34 cellular contexts compared by ENCODE assay signal in genomic region chr16:16884451-16884850, GRCh38.
DNase-seq lines count a peak whose midpoint lies in the region; ATAC-seq and TF ChIP-seq lines count a peak whose summit lies in the region.
"Had no signal": no experiment of that assay in that cellular context is flagged by ENCODE, and none has a peak within 500 bp of the region (broad histone marks: within the 10 kb centered on the region; RNA-seq: fewer than 3 reads in every experiment).

No MANE protein-coding gene starts in this region.

- H3K27ac ChIP-seq in esophagus muscularis mucosa (replicated peaks in 1 of 4) (no peak overlapping the region), vagina (no peak overlapping the region)
- H3K27ac ChIP-seq in CD4-positive, alpha-beta T cell (ENCODE audit: low read depth, low read length), result no peak overlapping the region
- H3K27ac ChIP-seq: 22Rv1; A549; BLaER1; BLaER1 treated with 17β-estradiol and CSF1 and Interleukin-3, amounts not matched to agents 10 nM and 100 nM; C4-2B had no signal

- TF ChIP-seq POLR2A in esophagus muscularis mucosa (IDR thresholded peaks at IDR 0.05; ENCODE audit: low read depth) (no peak), vagina (IDR thresholded peaks at IDR 0.05) (no peak)

- POLR2A ChIA-PET in CD4-positive, alpha-beta T cell (lab: Charles Lee), result no interaction called here
- POLR2A ChIA-PET in WTC11 (lab: Charles Lee), result no interaction called here

- H3K36me3 Mint-ChIP-seq in osteocyte (ENCODE audit: unreplicated experiment), result no peaks in the 10 kb centered on the region
- no peaks in the 10 kb centered on the region for H3K36me3 Mint-ChIP-seq in CD4-positive, alpha-beta T cell (ENCODE audit: low read depth)
- H3K36me3 Mint-ChIP-seq in WTC11, result no peaks in the 10 kb centered on the region
- H3K36me3 Mint-ChIP-seq: CD14-positive monocyte; CD4-positive, alpha-beta memory T cell; CD4-positive, CD25-positive, alpha-beta regulatory T cell; CD8-positive, alpha-beta memory T cell; CD8-positive, alpha-beta T cell had no signal

- H3K36me3 ChIP-seq in esophagus muscularis mucosa (no peaks in the 10 kb centered on the region), vagina (no peaks in the 10 kb centered on the region)
- H3K36me3 ChIP-seq: BE2C; BLaER1; BLaER1 treated with 17β-estradiol and CSF1 and Interleukin-3, amounts not matched to agents 10 nM and 100 nM had no signal

- DNase-seq in ecto neural progenitor cell (ENCODE audit: low spot score) (peak; percentile 6), esophagus muscularis mucosa (ENCODE audit: extremely low spot score) (peak; percentile 82), osteocyte (ENCODE audit: extremely low spot score, unreplicated experiment) (peak; percentile 32), vagina (ENCODE audit: extremely low spot score in 2 of 2) (peak; percentile 6 to 52), WTC11 (ENCODE audit: low spot score) (no peak), Kasumi-1 (lab: John Stamatoyannopoulos, UW) (no peak), NCI-H2171 (lab: John Stamatoyannopoulos, UW) (no peak)
- no peak for DNase-seq in CD4-positive, alpha-beta T cell
- DNase-seq: 8988T; ACHN; AML-193; BE2C; C1 segment of cervical spinal cord; Caco-2; Calu3; CD4-positive, alpha-beta memory T cell; CD4-positive, CD25-positive, alpha-beta regulatory T cell; CD8-positive, alpha-beta memory T cell; CD8-positive, alpha-beta T cell; COR-L47; DMS 273 treated with DMSO at 0.1 percent for 48 hours; DMS153; DMS53; DMS79; DMS79 treated with DMSO at 0.1 percent for 48 hours; DND-41; EL had no signal

- H3K4me1 Mint-ChIP-seq in osteocyte (ENCODE audit: unreplicated experiment) (no peaks in the 10 kb centered on the region), WTC11 (peaks cover 20% of the 10 kb centered on the region)
- H3K4me1 Mint-ChIP-seq in CD4-positive, alpha-beta T cell (ENCODE audit: low read depth), result no peaks in the 10 kb centered on the region
- H3K4me1 Mint-ChIP-seq: B cell; CD14-positive monocyte; CD4-positive, CD25-positive, alpha-beta regulatory T cell; CD8-positive, alpha-beta memory T cell had no signal

- TF ChIP-seq CTCF in esophagus muscularis mucosa (IDR thresholded peaks at IDR 0.05) (no peak), osteocyte (IDR thresholded peaks at IDR 0.05) (no peak), vagina (IDR thresholded peaks at IDR 0.05) (no peak), WTC11 (IDR thresholded peaks at IDR 0.05) (no peak)
- TF ChIP-seq CTCF in CD4-positive, alpha-beta T cell (IDR thresholded peaks at IDR 0.05), result no peak

- H3K4me3 ChIP-seq in esophagus muscularis mucosa, result no peak overlapping the region
- H3K4me3 ChIP-seq in vagina, result no peak overlapping the region
- H3K4me3 ChIP-seq: A549; BLaER1; BLaER1 treated with 17β-estradiol and CSF1 and Interleukin-3, amounts not matched to agents 10 nM and 100 nM had no signal

- no peaks in the 10 kb centered on the region for H3K27me3 Mint-ChIP-seq in osteocyte (ENCODE audit: unreplicated experiment)
- peaks cover 4% of the 10 kb centered on the region for H3K27me3 Mint-ChIP-seq in CD4-positive, alpha-beta T cell
- H3K27me3 Mint-ChIP-seq in WTC11 (ENCODE audit: low read depth), result no peaks in the 10 kb centered on the region

- no peak overlapping the region for H3K4me3 Mint-ChIP-seq in osteocyte (ENCODE audit: unreplicated experiment)
- no peak overlapping the region for H3K4me3 Mint-ChIP-seq in CD4-positive, alpha-beta T cell
- H3K4me3 Mint-ChIP-seq in WTC11, result no peak overlapping the region
- H3K4me3 Mint-ChIP-seq: B cell; CD14-positive monocyte; CD4-positive, alpha-beta memory T cell; CD4-positive, CD25-positive, alpha-beta regulatory T cell; CD8-positive, alpha-beta memory T cell; CD8-positive, alpha-beta T cell had no signal

- H3K27ac Mint-ChIP-seq in osteocyte (ENCODE audit: unreplicated experiment), result no peak overlapping the region
- no peak overlapping the region for H3K27ac Mint-ChIP-seq in CD4-positive, alpha-beta T cell
- H3K27ac Mint-ChIP-seq in WTC11, result no peak overlapping the region
- H3K27ac Mint-ChIP-seq: B cell; CD14-positive monocyte; CD4-positive, alpha-beta memory T cell; CD4-positive, CD25-positive, alpha-beta regulatory T cell; CD8-positive, alpha-beta memory T cell; CD8-positive, alpha-beta T cell had no signal

- H3K9me3 ChIP-seq in esophagus muscularis mucosa (no peaks in the 10 kb centered on the region), vagina (no peaks in the 10 kb centered on the region)
- H3K9me3 ChIP-seq in CD4-positive, alpha-beta T cell (ENCODE audit: control insufficient read depth, low read length), result no peaks in the 10 kb centered on the region
- H3K9me3 ChIP-seq: A549; BE2C; BLaER1; BLaER1 treated with 17β-estradiol and CSF1 and Interleukin-3, amounts not matched to agents 10 nM and 100 nM; Caco-2 had no signal

- 81% methylated on average over 1 of the region's 1 CpG for WGBS in esophagus muscularis mucosa

- peaks cover 13% of the 10 kb centered on the region for H3K9me3 Mint-ChIP-seq in osteocyte (ENCODE audit: unreplicated experiment)
- H3K9me3 Mint-ChIP-seq in CD4-positive, alpha-beta T cell, result no peaks in the 10 kb centered on the region
- no peaks in the 10 kb centered on the region for H3K9me3 Mint-ChIP-seq in WTC11
- H3K9me3 Mint-ChIP-seq: CD8-positive, alpha-beta memory T cell; CD8-positive, alpha-beta T cell had no signal

- no peak for TF ChIP-seq EP300 in esophagus muscularis mucosa (IDR thresholded peaks at IDR 0.05)

- intact Hi-C loops in esophagus muscularis mucosa (cut with DNase I), result no loop called here
- intact Hi-C loops in vagina (cut with DNase I), result no loop called here
- intact Hi-C loops in CD4-positive, alpha-beta T cell (cut with DNase I, micrococcal nuclease), result no loop called here

- CTCF ChIA-PET in CD4-positive, alpha-beta T cell (lab: Charles Lee), result no interaction called here
- CTCF ChIA-PET in WTC11 (lab: Charles Lee), result interaction anchor here (1.6 kb wide), 1 partner anchor 16 kb away, joined by 3 read pairs; no protein-coding TSS in a partner anchor

- no peak for ATAC-seq in CD4-positive, alpha-beta T cell (ENCODE audit: poor library complexity)
- no peak for ATAC-seq in WTC11
- ATAC-seq: A549; CD8-positive, alpha-beta T cell had no signal

- H3K4me1 ChIP-seq in esophagus muscularis mucosa, result no peaks in the 10 kb centered on the region
- H3K4me1 ChIP-seq in vagina, result no peaks in the 10 kb centered on the region
- H3K4me1 ChIP-seq: A549; BE2C; BLaER1; BLaER1 treated with 17β-estradiol and CSF1 and Interleukin-3, amounts not matched to agents 10 nM and 100 nM; Caco-2 had no signal

- H3K27me3 ChIP-seq in esophagus muscularis mucosa (peaks cover 0 to 4% (median 0%) of the 10 kb centered on the region in 4 donors), vagina (no peaks in the 10 kb centered on the region)
- H3K27me3 ChIP-seq in CD4-positive, alpha-beta T cell (ENCODE audit: control insufficient read depth, insufficient read depth, low read length), result no peaks in the 10 kb centered on the region
- H3K27me3 ChIP-seq: BE2C; BLaER1; BLaER1 treated with 17β-estradiol and CSF1 and Interleukin-3, amounts not matched to agents 10 nM and 100 nM had no signal

TF ChIP-seq in WTC11, 78 proteins besides CTCF, POLR2A, EP300 and RAD21:
- no peak for TF ChIP-seq SOX15 (CRISPR knock-in tag; IDR thresholded peaks at IDR 0.05)
- TF ChIP-seq IRF1 (CRISPR knock-in tag; IDR thresholded peaks at IDR 0.05), result no peak
- TF ChIP-seq E2F4 (CRISPR knock-in tag; IDR thresholded peaks at IDR 0.05; ENCODE audit: borderline replicate concordance, low read depth), result no peak
- no peak for TF ChIP-seq ZNF425 (CRISPR knock-in tag; conservative IDR thresholded peaks at IDR 0.05)
- TF ChIP-seq EMX1 (CRISPR knock-in tag; IDR thresholded peaks at IDR 0.05), result no peak
- TF ChIP-seq ESRRA (CRISPR knock-in tag; IDR thresholded peaks at IDR 0.05; ENCODE audit: borderline replicate concordance), result no peak
- no peak for TF ChIP-seq MXD4 (CRISPR knock-in tag; IDR thresholded peaks at IDR 0.05; ENCODE audit: borderline replicate concordance)
- TF ChIP-seq GTF2I (CRISPR knock-in tag; conservative IDR thresholded peaks at IDR 0.05), result no peak
- TF ChIP-seq ZNF416 (CRISPR knock-in tag; IDR thresholded peaks at IDR 0.05), result no peak
- no peak for TF ChIP-seq NR2C2 (CRISPR knock-in tag; IDR thresholded peaks at IDR 0.05)
TF ChIP-seq in WTC11: peak in this region for 0.

Comparison
In these comparisons a context has a peak if more than half of its experiments do, and no peak if none do; other contexts are left out.
1. DNase-seq: peak in ecto neural progenitor cell (single experiment), esophagus muscularis mucosa (single experiment), osteocyte (single experiment) and vagina (2 of 2); none in CD4-positive, alpha-beta T cell (0 of 10), WTC11 (single experiment), Kasumi-1 (0 of 2) and NCI-H2171 (single experiment).